In the genomic region with DNA sequence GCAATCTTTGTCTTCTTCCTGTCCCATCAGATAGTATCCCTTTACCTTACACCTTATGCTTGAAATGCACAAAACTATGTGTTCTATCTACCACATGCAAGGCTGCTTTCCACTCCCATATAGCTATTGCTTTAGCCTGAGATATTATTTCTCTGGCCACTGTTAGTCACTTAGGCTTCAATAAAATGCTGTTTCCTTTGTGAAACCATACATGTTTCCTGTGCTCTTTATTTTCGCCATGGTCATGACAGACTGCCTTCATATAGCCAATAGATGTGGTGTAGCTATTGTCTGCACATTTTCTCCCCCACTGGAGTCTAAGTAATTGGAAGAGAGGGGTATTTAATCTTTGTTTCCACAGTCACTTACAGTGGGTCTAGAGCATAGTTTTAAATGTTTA, we compare ENCODE assay signal across 26 cellular contexts.
"Had no signal": no experiment of that assay in that cellular context is flagged by ENCODE, and none has a peak within 500 bp of the region (broad histone marks: within the 10 kb centered on the region; RNA-seq: fewer than 3 reads in every experiment).

No MANE protein-coding gene starts in this region.

- H3K4me3 Mint-ChIP-seq: activated CD8-positive, alpha-beta T cell treated with anti-CD3 and anti-CD28 coated beads, Interleukin-2, amount 10 ng/mL, durations not matched to agents 7 days and 5 days; activated naive CD4-positive, alpha-beta T cell treated with anti-CD3 and anti-CD28 coated beads, Interleukin-2, amount 50 U/mL, for 24 hours; T-helper 1 cell treated with Interleukin-12 subunit alpha and Interleukin-12 subunit beta and Interleukin-4 antibody, amounts not matched to agents 30 μg/mL and 1 μg/mL, for 36 hours had no signal

- H3K36me3 Mint-ChIP-seq: activated naive CD4-positive, alpha-beta T cell treated with anti-CD3 and anti-CD28 coated beads, Interleukin-2, amount 50 U/mL, for 24 hours had no signal

- H3K4me3 ChIP-seq: cardiac muscle cell, MG63, Peyer's patch, SJSA1 had no signal

- DNase-seq: activated CD4-positive, alpha-beta T cell treated with anti-CD3 and anti-CD28 coated beads for 4 hours; activated CD4-positive, alpha-beta T cell treated with anti-CD3 and anti-CD28 coated beads, Interleukin-2, amount 50 U/mL, for 4 hours; activated CD8-positive, alpha-beta memory T cell treated with anti-CD3 and anti-CD28 coated beads, Interleukin-2, amount 50 U/mL, for 48 hours; activated CD8-positive, alpha-beta T cell treated with anti-CD3 and anti-CD28 coated beads, Interleukin-2, amount 10 ng/mL, durations not matched to agents 7 days and 5 days; activated effector memory CD4-positive, alpha-beta T cell treated with Interleukin-2 at 50 U/mL for 16 hours; activated naive CD4-positive, alpha-beta T cell; activated T-cell treated with anti-CD3 and anti-CD28 coated beads, Interleukin-2, amount 50 U/mL, for 1 hour; amygdala; brain microvascular endothelial cell; MG63; NCI-H1105; NCI-H1436; NCI-H1694 treated with DMSO at 0.1 percent for 48 hours; NCI-H2029 treated with DMSO at 0.1 percent for 48 hours; NCI-H345; NCI-H510A; NCI-H69; Peyer's patch; Right ventricle myocardium superior had no signal

- H3K9me3 ChIP-seq: MG63, Peyer's patch, SJSA1 had no signal

- H3K36me3 ChIP-seq: brain microvascular endothelial cell, cardiac muscle cell, MG63, Peyer's patch, SJSA1 had no signal

- ATAC-seq: activated CD4-positive, CD25-positive, alpha-beta regulatory T cell treated with anti-CD3 and anti-CD28 coated beads, Interleukin-2, amount 50 U/mL, for 24 hours; activated CD8-positive, alpha-beta T cell treated with anti-CD3 and anti-CD28 coated beads, Interleukin-2, amount 10 ng/mL, durations not matched to agents 7 days and 5 days; SK-N-SH treated with all-trans-retinoic acid at 6 μM for 48 hours had no signal

- H3K9me3 Mint-ChIP-seq: activated naive CD4-positive, alpha-beta T cell treated with anti-CD3 and anti-CD28 coated beads, Interleukin-2, amount 50 U/mL, for 24 hours had no signal

- H3K4me1 Mint-ChIP-seq: activated naive CD4-positive, alpha-beta T cell treated with anti-CD3 and anti-CD28 coated beads, Interleukin-2, amount 50 U/mL, for 24 hours had no signal

- H3K27ac Mint-ChIP-seq: activated CD8-positive, alpha-beta T cell treated with anti-CD3 and anti-CD28 coated beads, Interleukin-2, amount 10 ng/mL, durations not matched to agents 7 days and 5 days; activated naive CD4-positive, alpha-beta T cell treated with anti-CD3 and anti-CD28 coated beads, Interleukin-2, amount 50 U/mL, for 24 hours; T-helper 1 cell treated with Interleukin-12 subunit alpha and Interleukin-12 subunit beta and Interleukin-4 antibody, amounts not matched to agents 30 μg/mL and 1 μg/mL, for 36 hours had no signal

- H3K4me1 ChIP-seq: Peyer's patch had no signal

- H3K27me3 ChIP-seq: brain microvascular endothelial cell, cardiac muscle cell, Peyer's patch had no signal

- H3K27ac ChIP-seq: brain microvascular endothelial cell, cardiac muscle cell, Peyer's patch, RWPE1, SJSA1 had no signal
